In the genomic region with DNA sequence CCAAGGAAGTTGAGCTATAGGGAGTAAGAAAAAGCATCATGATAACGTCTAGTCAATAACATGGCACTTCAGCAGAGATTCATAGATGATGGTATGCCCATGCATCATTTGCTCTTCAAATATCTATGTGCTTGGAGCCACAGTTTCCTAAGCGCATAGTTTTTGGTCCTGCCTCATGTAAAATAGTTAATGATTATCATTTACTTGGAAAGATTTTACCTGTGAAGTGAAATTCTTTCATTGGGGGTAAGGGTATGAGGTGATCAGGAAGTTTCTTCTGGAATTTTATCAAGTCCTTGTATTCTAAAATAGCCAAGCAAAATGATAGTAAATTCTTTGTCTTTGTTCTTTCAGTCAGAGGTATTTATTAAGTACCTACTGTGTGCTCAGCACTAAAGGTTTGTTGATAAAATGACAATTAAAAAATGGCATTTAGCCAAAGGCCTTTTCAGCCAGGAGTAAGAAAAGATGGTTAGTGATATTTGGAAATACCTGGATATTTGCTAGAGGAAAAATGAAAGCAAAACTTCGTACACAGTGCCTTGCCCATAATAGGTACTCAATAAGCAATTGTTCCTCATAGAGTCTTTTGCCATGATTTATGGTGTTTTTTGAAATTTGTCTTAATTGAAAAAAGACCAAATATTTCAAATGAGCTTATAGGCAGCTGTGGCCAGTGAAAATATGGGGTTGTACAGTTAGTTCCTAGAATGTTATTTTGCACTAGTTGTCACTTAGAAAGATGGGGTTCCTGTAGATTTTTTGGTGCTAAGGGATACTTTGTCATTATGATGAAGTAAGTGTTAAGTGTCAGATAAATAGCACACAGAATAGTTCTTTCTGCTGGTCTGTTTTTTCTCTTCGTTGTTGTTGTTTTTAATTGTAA, we compare ENCODE assay signal across 1 cellular context.
A peak's percentile ranks its signal among the peaks of the same experiment; 100 is the strongest.
TF ChIP-seq lines count a peak whose summit lies in the region.

No MANE protein-coding gene starts in this region.

TF ChIP-seq in K562, 482 proteins besides CTCF, POLR2A, EP300 and RAD21 (continued from another document and continues in another):
- TF ChIP-seq, protein P1, sequence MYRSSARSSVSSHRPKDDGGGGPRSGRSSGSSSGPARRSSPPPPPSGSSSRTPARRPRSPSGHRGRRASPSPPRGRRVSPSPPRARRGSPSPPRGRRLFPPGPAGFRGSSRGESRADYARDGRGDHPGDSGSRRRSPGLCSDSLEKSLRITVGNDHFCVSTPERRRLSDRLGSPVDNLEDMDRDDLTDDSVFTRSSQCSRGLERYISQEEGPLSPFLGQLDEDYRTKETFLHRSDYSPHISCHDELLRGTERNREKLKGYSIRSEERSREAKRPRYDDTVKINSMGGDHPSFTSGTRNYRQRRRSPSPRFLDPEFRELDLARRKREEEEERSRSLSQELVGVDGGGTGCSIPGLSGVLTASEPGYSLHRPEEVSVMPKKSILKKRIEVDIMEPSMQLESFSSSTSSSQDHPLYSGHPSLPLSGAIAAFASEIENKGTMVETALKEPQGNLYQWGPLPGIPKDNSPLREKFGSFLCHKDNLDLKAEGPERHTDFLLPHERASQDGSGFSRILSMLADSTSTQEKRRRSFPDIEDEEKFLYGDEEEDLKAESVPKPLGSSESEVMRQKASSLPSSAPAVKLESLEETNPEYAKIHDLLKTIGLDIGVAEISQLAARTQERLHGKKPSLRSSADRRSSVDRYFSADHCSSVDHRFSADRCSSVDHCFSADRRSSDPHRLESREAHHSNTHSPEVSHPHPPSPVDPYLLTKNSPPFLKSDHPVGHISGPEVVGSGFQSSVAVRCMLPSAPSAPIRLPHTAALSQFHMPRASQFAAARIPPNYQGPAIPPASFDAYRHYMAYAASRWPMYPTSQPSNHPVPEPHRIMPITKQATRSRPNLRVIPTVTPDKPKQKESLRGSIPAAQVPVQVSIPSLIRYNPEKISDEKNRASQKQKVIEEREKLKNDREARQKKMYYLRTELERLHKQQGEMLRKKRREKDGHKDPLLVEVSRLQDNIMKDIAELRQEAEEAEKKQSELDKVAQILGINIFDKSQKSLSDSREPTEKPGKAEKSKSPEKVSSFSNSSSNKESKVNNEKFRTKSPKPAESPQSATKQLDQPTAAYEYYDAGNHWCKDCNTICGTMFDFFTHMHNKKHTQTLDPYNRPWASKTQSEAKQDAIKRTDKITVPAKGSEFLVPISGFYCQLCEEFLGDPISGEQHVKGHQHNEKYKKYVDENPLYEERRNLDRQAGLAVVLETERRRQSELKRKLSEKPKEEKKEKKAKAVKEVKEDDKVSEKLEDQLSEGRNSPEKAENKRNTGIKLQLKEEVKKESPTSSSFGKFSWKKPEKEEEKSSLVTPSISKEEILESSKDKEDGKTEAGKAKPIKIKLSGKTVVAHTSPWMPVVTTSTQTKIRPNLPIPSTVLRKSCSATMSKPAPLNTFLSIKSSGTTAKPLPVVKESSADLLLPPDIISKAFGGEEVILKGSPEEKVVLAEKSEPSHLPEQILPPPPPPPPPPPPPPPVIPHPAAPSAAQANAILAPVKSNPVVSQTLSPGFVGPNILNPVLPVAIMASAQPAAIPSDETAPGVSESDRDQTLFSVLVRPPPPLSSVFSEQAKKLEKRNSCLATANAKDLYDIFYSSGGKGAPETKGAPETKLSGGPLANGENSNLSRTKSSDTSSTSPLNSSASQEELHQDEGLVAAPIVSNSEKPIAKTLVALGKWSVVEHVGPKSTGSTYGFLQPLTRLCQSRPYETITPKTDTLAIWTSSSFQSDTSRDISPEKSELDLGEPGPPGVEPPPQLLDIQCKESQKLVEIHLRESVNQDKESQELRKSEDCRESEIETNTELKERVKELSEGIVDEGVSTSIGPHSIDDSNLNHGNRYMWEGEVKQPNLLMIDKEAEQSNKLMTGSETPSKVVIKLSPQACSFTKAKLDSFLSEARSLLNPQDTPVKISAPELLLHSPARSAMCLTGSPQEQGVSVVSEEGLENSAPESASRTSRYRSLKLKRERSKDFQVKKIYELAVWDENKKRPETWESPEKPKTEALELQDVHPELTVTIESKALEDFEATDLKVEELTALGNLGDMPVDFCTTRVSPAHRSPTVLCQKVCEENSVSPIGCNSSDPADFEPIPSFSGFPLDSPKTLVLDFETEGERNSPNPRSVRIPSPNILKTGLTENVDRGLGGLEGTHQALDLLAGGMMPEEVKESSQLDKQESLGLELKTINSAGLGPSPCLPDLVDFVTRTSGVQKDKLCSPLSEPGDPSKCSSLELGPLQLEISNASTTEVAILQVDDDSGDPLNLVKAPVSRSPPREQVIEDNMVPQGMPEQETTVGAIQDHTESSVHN (IDR thresholded peaks at IDR 0.05; ENCODE audit: borderline replicate concordance in 1 of 2, low read depth in 1 of 2), result no peak; a peak in 1 of 4 replicates
- TF ChIP-seq ERF (CRISPR knock-in tag; IDR thresholded peaks at IDR 0.05), result 0 out of 2 replicates have a peak, but pooled peaks have one; percentile 49
- TF ChIP-seq, protein P2, sequence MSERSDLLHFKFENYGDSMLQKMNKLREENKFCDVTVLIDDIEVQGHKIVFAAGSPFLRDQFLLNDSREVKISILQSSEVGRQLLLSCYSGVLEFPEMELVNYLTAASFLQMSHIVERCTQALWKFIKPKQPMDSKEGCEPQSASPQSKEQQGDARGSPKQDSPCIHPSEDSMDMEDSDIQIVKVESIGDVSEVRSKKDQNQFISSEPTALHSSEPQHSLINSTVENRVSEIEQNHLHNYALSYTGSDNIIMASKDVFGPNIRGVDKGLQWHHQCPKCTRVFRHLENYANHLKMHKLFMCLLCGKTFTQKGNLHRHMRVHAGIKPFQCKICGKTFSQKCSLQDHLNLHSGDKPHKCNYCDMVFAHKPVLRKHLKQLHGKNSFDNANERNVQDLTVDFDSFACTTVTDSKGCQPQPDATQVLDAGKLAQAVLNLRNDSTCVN (CRISPR knock-in tag; IDR thresholded peaks at IDR 0.05), result no peak
- TF ChIP-seq, protein P3, sequence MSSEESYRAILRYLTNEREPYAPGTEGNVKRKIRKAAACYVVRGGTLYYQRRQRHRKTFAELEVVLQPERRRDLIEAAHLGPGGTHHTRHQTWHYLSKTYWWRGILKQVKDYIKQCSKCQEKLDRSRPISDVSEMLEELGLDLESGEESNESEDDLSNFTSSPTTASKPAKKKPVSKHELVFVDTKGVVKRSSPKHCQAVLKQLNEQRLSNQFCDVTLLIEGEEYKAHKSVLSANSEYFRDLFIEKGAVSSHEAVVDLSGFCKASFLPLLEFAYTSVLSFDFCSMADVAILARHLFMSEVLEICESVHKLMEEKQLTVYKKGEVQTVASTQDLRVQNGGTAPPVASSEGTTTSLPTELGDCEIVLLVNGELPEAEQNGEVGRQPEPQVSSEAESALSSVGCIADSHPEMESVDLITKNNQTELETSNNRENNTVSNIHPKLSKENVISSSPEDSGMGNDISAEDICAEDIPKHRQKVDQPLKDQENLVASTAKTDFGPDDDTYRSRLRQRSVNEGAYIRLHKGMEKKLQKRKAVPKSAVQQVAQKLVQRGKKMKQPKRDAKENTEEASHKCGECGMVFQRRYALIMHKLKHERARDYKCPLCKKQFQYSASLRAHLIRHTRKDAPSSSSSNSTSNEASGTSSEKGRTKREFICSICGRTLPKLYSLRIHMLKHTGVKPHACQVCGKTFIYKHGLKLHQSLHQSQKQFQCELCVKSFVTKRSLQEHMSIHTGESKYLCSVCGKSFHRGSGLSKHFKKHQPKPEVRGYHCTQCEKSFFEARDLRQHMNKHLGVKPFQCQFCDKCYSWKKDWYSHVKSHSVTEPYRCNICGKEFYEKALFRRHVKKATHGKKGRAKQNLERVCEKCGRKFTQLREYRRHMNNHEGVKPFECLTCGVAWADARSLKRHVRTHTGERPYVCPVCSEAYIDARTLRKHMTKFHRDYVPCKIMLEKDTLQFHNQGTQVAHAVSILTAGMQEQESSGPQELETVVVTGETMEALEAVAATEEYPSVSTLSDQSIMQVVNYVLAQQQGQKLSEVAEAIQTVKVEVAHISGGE (CRISPR knock-in tag; IDR thresholded peaks at IDR 0.05), result peak in 1 of 3 experiments; percentile 44; a peak in 1 of 6 replicates
- no peak; the same call in 1 of the 2 replicates for TF ChIP-seq DDX20 (tag; IDR thresholded peaks at IDR 0.05; ENCODE audit: low read depth)
- no peak for TF ChIP-seq ZC3H8 (IDR thresholded peaks at IDR 0.05)
- TF ChIP-seq ZNF696 (CRISPR knock-in tag; conservative IDR thresholded peaks at IDR 0.05), result no peak
- TF ChIP-seq MAFG (tag; conservative IDR thresholded peaks at IDR 0.05), result no peak
- TF ChIP-seq, protein P4, sequence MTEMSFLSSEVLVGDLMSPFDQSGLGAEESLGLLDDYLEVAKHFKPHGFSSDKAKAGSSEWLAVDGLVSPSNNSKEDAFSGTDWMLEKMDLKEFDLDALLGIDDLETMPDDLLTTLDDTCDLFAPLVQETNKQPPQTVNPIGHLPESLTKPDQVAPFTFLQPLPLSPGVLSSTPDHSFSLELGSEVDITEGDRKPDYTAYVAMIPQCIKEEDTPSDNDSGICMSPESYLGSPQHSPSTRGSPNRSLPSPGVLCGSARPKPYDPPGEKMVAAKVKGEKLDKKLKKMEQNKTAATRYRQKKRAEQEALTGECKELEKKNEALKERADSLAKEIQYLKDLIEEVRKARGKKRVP (CRISPR knock-in tag; IDR thresholded peaks at IDR 0.05), result peak; percentile 72
- TF ChIP-seq, protein P5, sequence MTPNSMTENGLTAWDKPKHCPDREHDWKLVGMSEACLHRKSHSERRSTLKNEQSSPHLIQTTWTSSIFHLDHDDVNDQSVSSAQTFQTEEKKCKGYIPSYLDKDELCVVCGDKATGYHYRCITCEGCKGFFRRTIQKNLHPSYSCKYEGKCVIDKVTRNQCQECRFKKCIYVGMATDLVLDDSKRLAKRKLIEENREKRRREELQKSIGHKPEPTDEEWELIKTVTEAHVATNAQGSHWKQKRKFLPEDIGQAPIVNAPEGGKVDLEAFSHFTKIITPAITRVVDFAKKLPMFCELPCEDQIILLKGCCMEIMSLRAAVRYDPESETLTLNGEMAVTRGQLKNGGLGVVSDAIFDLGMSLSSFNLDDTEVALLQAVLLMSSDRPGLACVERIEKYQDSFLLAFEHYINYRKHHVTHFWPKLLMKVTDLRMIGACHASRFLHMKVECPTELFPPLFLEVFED (CRISPR knock-in tag; conservative IDR thresholded peaks at IDR 0.05), result no peak
- no peak for TF ChIP-seq PML (IDR thresholded peaks at IDR 0.05; ENCODE audit: low read length)
- TF ChIP-seq XRCC5 (IDR thresholded peaks at IDR 0.05; ENCODE audit: low read depth, low read length), result no peak
- no peak for TF ChIP-seq KHSRP (IDR thresholded peaks at IDR 0.05)
- no peak; the same call in 1 of the 2 replicates for TF ChIP-seq ZFX (CRISPR knock-in tag; IDR thresholded peaks at IDR 0.05)
- no peak for TF ChIP-seq SLC30A9 (CRISPR knock-in tag; IDR thresholded peaks at IDR 0.05)
- TF ChIP-seq GATAD2A (IDR thresholded peaks at IDR 0.05), result no peak
- TF ChIP-seq SREBF2 (CRISPR knock-in tag; IDR thresholded peaks at IDR 0.05), result no peak
- TF ChIP-seq, protein P6, sequence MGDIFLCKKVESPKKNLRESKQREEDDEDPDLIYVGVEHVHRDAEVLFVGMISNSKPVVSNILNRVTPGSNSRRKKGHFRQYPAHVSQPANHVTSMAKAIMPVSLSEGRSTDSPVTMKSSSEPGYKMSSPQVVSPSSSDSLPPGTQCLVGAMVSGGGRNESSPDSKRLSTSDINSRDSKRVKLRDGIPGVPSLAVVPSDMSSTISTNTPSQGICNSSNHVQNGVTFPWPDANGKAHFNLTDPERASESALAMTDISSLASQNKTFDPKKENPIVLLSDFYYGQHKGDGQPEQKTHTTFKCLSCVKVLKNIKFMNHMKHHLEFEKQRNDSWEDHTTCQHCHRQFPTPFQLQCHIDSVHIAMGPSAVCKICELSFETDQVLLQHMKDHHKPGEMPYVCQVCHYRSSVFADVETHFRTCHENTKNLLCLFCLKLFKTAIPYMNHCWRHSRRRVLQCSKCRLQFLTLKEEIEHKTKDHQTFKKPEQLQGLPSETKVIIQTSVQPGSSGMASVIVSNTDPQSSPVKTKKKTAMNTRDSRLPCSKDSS (IDR thresholded peaks at IDR 0.05; ENCODE audit: low read depth, partially characterized antibody), result no peak
- TF ChIP-seq POU5F1 (IDR thresholded peaks at IDR 0.05; ENCODE audit: borderline replicate concordance, low read depth, low read length, partially characterized antibody), result no peak
- peak; percentile 76; the same call in 1 of the 2 replicates for TF ChIP-seq MEF2D (tag; conservative IDR thresholded peaks at IDR 0.05; ENCODE audit: low read depth)
- peak; percentile 47 for TF ChIP-seq ZNF239 (CRISPR knock-in tag; IDR thresholded peaks at IDR 0.05)
- TF ChIP-seq KAT7 (CRISPR knock-in tag; IDR thresholded peaks at IDR 0.05; ENCODE audit: borderline replicate concordance), result no peak
- TF ChIP-seq MAZ (CRISPR knock-in tag; conservative IDR thresholded peaks at IDR 0.05 in 1 of 2, IDR thresholded peaks at IDR 0.05 in 1 of 2), result peak in 1 of 2 experiments; percentile 14; a peak in 1 of 4 replicates
- no peak for TF ChIP-seq CREBBP (IDR thresholded peaks at IDR 0.05; ENCODE audit: low read depth, low read length)
- TF ChIP-seq ZNF695 (CRISPR knock-in tag; IDR thresholded peaks at IDR 0.05), result no peak
- TF ChIP-seq CSDE1 (IDR thresholded peaks at IDR 0.05), result no peak
- TF ChIP-seq, protein P7, sequence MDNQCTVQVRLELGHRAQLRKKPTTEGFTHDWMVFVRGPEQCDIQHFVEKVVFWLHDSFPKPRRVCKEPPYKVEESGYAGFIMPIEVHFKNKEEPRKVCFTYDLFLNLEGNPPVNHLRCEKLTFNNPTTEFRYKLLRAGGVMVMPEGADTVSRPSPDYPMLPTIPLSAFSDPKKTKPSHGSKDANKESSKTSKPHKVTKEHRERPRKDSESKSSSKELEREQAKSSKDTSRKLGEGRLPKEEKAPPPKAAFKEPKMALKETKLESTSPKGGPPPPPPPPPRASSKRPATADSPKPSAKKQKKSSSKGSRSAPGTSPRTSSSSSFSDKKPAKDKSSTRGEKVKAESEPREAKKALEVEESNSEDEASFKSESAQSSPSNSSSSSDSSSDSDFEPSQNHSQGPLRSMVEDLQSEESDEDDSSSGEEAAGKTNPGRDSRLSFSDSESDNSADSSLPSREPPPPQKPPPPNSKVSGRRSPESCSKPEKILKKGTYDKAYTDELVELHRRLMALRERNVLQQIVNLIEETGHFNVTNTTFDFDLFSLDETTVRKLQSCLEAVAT (IDR thresholded peaks at IDR 0.05), result 0 out of 4 replicates have a peak, but pooled peaks of 1 of the 2 experiments have one; percentile 15
- no peak for TF ChIP-seq ZNF507 (tag; conservative IDR thresholded peaks at IDR 0.05)
- TF ChIP-seq ZBTB7A (IDR thresholded peaks at IDR 0.05; ENCODE audit: borderline replicate concordance, control insufficient read depth, low read depth, low read length), result no peak
- TF ChIP-seq ZNF354B (CRISPR knock-in tag; IDR thresholded peaks at IDR 0.05), result no peak
